In the genomic region with DNA sequence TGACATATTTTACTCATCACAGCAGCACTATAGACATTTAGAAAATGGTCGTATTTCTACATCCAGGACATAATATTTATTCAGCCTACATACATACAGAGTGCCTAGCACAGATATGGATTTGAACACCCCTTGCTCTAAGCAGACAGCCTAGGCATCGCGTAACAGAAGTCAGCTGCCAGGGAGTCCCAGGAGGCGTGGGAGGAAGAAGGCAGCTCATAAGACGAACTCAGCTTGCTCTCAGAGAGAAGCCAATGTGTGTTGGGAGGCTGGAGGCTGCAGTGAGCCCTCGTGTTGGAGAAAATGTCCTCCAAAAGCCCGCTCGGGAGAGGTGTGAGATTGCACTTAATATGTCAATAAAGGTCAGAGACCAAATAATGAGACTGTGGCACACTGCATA, we compare ENCODE assay signal across 30 cellular contexts.
"Had no signal": no experiment of that assay in that cellular context is flagged by ENCODE, and none has a peak within 500 bp of the region (broad histone marks: within the 10 kb centered on the region; RNA-seq: fewer than 3 reads in every experiment).

No MANE protein-coding gene starts in this region.

- H3K4me2 ChIP-seq: hepatocyte had no signal

- H3K4me1 ChIP-seq: body of pancreas, esophagus muscularis mucosa, psoas muscle, sigmoid colon, uterus had no signal

- H3K27ac ChIP-seq: body of pancreas, esophagus muscularis mucosa, hepatocyte, ovary, psoas muscle, sigmoid colon, uterus had no signal

- H3K36me3 ChIP-seq: esophagus muscularis mucosa, ovary, sigmoid colon, uterus had no signal

- H3K79me2 ChIP-seq: hepatocyte had no signal

- FAIRE-seq: colon, frontal cortex, small intestine had no signal

- H2AFZ ChIP-seq: hepatocyte had no signal

- H3K9me3 ChIP-seq: body of pancreas, ovary, psoas muscle, sigmoid colon, uterus had no signal

- ATAC-seq: activated CD8-positive, alpha-beta T cell treated with anti-CD3 and anti-CD28 coated beads for 36 hours; body of pancreas; left ventricle myocardium superior; psoas muscle; stimulated activated memory B cell treated with anti-CD40 and anti-IgM and Interleukin-4, amounts not matched to agents 10 μg/mL and 1 μg/mL and 100 μg/mL, for 72 hours; stimulated activated naive CD8-positive, alpha-beta T cell treated with anti-CD3 and anti-CD28 coated beads, Interleukin-15, amount 100 ng/mL, for 72 hours; WTC11 had no signal

- DNase-seq: activated CD4-positive, alpha-beta T cell treated with anti-CD3 and anti-CD28 coated beads for 1 hour; activated CD4-positive, alpha-beta T cell treated with anti-CD3 and anti-CD28 coated beads, Interleukin-2, amount 50 U/mL, for 1 hour; activated CD8-positive, alpha-beta T cell treated with anti-CD3 and anti-CD28 coated beads for 36 hours; activated T-cell treated with anti-CD3 and anti-CD28 coated beads, Interleukin-2, amount 50 U/mL, for 48 hours; anterior cingulate cortex; body of pancreas; dermis blood vessel endothelial cell; effector CD4-positive, alpha-beta T cell; islet precursor cell; left ventricle myocardium superior; mammary epithelial cell; naive B cell; nephron progenitor cell; ovary; psoas muscle; sigmoid colon; small intestine; stimulated activated CD4-positive, alpha-beta T cell treated with anti-CD3 and anti-CD28 coated beads, Interleukin-1b, Interleukin-23, amount 100 ng/mL, for 48 hours; stimulated activated CD4-positive, alpha-beta T cell treated with anti-CD3 and anti-CD28 coated beads, Interleukin-4, amount 100 ng/mL, for 4 hours; stimulated activated CD8-positive, alpha-beta memory T cell treated with anti-CD3 and anti-CD28 coated beads, Interleukin-4, amount 100 ng/mL, for 48 hours; stimulated activated naive CD8-positive, alpha-beta T cell treated with anti-CD3 and anti-CD28 coated beads, Interleukin-15, amount 100 ng/mL, for 72 hours; substantia nigra; T-helper 2 cell; uterus had no signal

- H3K27me3 ChIP-seq: body of pancreas, esophagus muscularis mucosa, hepatocyte, ovary, sigmoid colon, uterus had no signal

- H3K4me3 ChIP-seq: body of pancreas, esophagus muscularis mucosa, hepatocyte, ovary, psoas muscle, sigmoid colon, uterus had no signal
